In genomic region chr10:10914129-10914528, GRCh38 we compare ENCODE assay signal across 26 cellular contexts.
DNase-seq lines count a peak whose midpoint lies in the region; ATAC-seq and TF ChIP-seq lines count a peak whose summit lies in the region.
"Had no signal": no experiment of that assay in that cellular context is flagged by ENCODE, and none has a peak within 500 bp of the region (broad histone marks: within the 10 kb centered on the region; RNA-seq: fewer than 3 reads in every experiment).

No MANE protein-coding gene starts in this region.

- ATAC-seq in gastrocnemius medialis (peak; percentile 83 to 89), HG02642 (IDR thresholded peaks at IDR 0.05; ENCODE audit: poor library complexity, unreplicated experiment) (no peak)
- ATAC-seq: HCT116; naive thymus-derived CD4-positive, alpha-beta T cell; stimulated activated naive CD8-positive, alpha-beta T cell treated with anti-CD3 and anti-CD28 coated beads, Interleukin-15, Interleukin-2, amounts not matched to agents 100 U/mL and 50 U/mL, for 24 hours; WTC11 had no signal

- DNase-seq in GM03348 (ENCODE audit: low spot score) (peak; percentile 24), choroid plexus epithelial cell (ENCODE audit: low read depth) (peak; percentile 44), left ventricle myocardium inferior (no peak), gastrocnemius medialis (peak; percentile 35 to 39), AML-193 (lab: John Stamatoyannopoulos, UW) (no peak), T-helper 9 cell (no peak)
- DNase-seq in activated T-helper 2 cell treated with anti-CD3 and anti-CD28 coated beads, Interferon-gamma antibody, Interleukin-2, Interleukin-4, amounts not matched to agents 10 μg/mL and 5 μg/mL and 100 μg/mL, durations not matched to agents 14 hours and 24 hours and 36 hours (ENCODE audit: low spot score), result no peak
- DNase-seq: aorta; CD4-positive, CD25-positive, alpha-beta regulatory T cell; EL; naive thymus-derived CD4-positive, alpha-beta T cell; NCI-H1092; NCI-H2029; NCI-H345; OCI-M1; retina; stimulated activated naive CD8-positive, alpha-beta T cell treated with anti-CD3 and anti-CD28 coated beads, Interleukin-15, Interleukin-2, amounts not matched to agents 100 U/mL and 50 U/mL, for 24 hours; T1000; tibial artery had no signal

- TF ChIP-seq CTCF in choroid plexus epithelial cell (conservative IDR thresholded peaks at IDR 0.05; ENCODE audit: low read depth, low read length), result no peak
- no peak for TF ChIP-seq CTCF in left ventricle myocardium inferior (IDR thresholded peaks at IDR 0.05; ENCODE audit: borderline replicate concordance)
- TF ChIP-seq CTCF in gastrocnemius medialis (IDR thresholded peaks at IDR 0.05 in 4 of 5, conservative IDR thresholded peaks at IDR 0.05 in 1 of 5), result no peak

- no peaks in the 10 kb centered on the region for H3K9me3 Mint-ChIP-seq in activated T-helper 2 cell treated with anti-CD3 and anti-CD28 coated beads, Interferon-gamma antibody, Interleukin-2, Interleukin-4, amounts not matched to agents 10 μg/mL and 5 μg/mL and 100 μg/mL, durations not matched to agents 14 hours and 24 hours and 36 hours
- H3K9me3 Mint-ChIP-seq: activated naive CD4-positive, alpha-beta T cell treated with anti-CD3 and anti-CD28 coated beads, Interleukin-2, amount 50 U/mL, for 24 hours; activated T-helper 1 cell treated with anti-CD3 and anti-CD28 coated beads, Interleukin-12 subunit alpha, Interleukin-12 subunit beta, Interleukin-2, Interleukin-4 antibody, amounts not matched to agents 30 ng/mL and 10 ng/mL and 1 ng/mL, durations not matched to agents 14 hours and 24 hours and 36 hours; naive thymus-derived CD4-positive, alpha-beta T cell; WTC11 had no signal

- in situ Hi-C loops in gastrocnemius medialis (cut with MboI; ENCODE audit: low sequenced_read_pairs in 4 of 4), result no loop called here

- no peak overlapping the region for H3K27ac Mint-ChIP-seq in activated T-helper 2 cell treated with anti-CD3 and anti-CD28 coated beads, Interferon-gamma antibody, Interleukin-2, Interleukin-4, amounts not matched to agents 10 μg/mL and 5 μg/mL and 100 μg/mL, durations not matched to agents 14 hours and 24 hours and 36 hours
- H3K27ac Mint-ChIP-seq: activated naive CD4-positive, alpha-beta T cell treated with anti-CD3 and anti-CD28 coated beads, Interleukin-2, amount 50 U/mL, for 24 hours; activated T-helper 1 cell treated with anti-CD3 and anti-CD28 coated beads, Interleukin-12 subunit alpha, Interleukin-12 subunit beta, Interleukin-2, Interleukin-4 antibody, amounts not matched to agents 30 ng/mL and 10 ng/mL and 1 ng/mL, durations not matched to agents 14 hours and 24 hours and 36 hours; CD4-positive, CD25-positive, alpha-beta regulatory T cell; naive thymus-derived CD4-positive, alpha-beta T cell; WTC11 had no signal

- no peak overlapping the region for H3K4me3 Mint-ChIP-seq in activated T-helper 2 cell treated with anti-CD3 and anti-CD28 coated beads, Interferon-gamma antibody, Interleukin-2, Interleukin-4, amounts not matched to agents 10 μg/mL and 5 μg/mL and 100 μg/mL, durations not matched to agents 14 hours and 24 hours and 36 hours (ENCODE audit: low read depth)
- H3K4me3 Mint-ChIP-seq: activated naive CD4-positive, alpha-beta T cell treated with anti-CD3 and anti-CD28 coated beads, Interleukin-2, amount 50 U/mL, for 24 hours; activated T-helper 1 cell treated with anti-CD3 and anti-CD28 coated beads, Interleukin-12 subunit alpha, Interleukin-12 subunit beta, Interleukin-2, Interleukin-4 antibody, amounts not matched to agents 30 ng/mL and 10 ng/mL and 1 ng/mL, durations not matched to agents 14 hours and 24 hours and 36 hours; CD4-positive, CD25-positive, alpha-beta regulatory T cell; naive thymus-derived CD4-positive, alpha-beta T cell; WTC11 had no signal

- H3K27ac ChIP-seq in left ventricle myocardium inferior (replicated peaks), result peak overlapping the region; percentile 88
- peak overlapping the region; percentile 28 to 72 (median 43) for H3K27ac ChIP-seq in gastrocnemius medialis
- H3K27ac ChIP-seq: epithelial cell of prostate, HL-60, tibial artery had no signal

- no peaks in the 10 kb centered on the region for H3K27me3 ChIP-seq in left ventricle myocardium inferior (ENCODE audit: low read depth)
- no peaks in the 10 kb centered on the region for H3K27me3 ChIP-seq in gastrocnemius medialis
- H3K27me3 ChIP-seq: tibial artery had no signal

- H3K4me3 ChIP-seq in choroid plexus epithelial cell (ENCODE audit: low read depth, low read length) (no peak overlapping the region), left ventricle myocardium inferior (no peak overlapping the region), gastrocnemius medialis (no peak overlapping the region)

- H3K36me3 Mint-ChIP-seq in activated T-helper 2 cell treated with anti-CD3 and anti-CD28 coated beads, Interferon-gamma antibody, Interleukin-2, Interleukin-4, amounts not matched to agents 10 μg/mL and 5 μg/mL and 100 μg/mL, durations not matched to agents 14 hours and 24 hours and 36 hours (ENCODE audit: low read depth), result no peaks in the 10 kb centered on the region
- H3K36me3 Mint-ChIP-seq: activated naive CD4-positive, alpha-beta T cell treated with anti-CD3 and anti-CD28 coated beads, Interleukin-2, amount 50 U/mL, for 24 hours; CD4-positive, CD25-positive, alpha-beta regulatory T cell; naive thymus-derived CD4-positive, alpha-beta T cell; WTC11 had no signal

- intact Hi-C loops in left ventricle myocardium inferior (cut with micrococcal nuclease), result no loop called here
- intact Hi-C loops in gastrocnemius medialis (cut with DNase I; ENCODE audit: low total_unique reads), result loop anchor here (2.0 to 5.0 kb wide), 2 partner anchors 99 to 123 kb away; no protein-coding TSS in a partner anchor
- intact Hi-C loops in activated T-helper 2 cell treated with anti-CD3 and anti-CD28 coated beads, Interferon-gamma antibody, Interleukin-2, Interleukin-4, amounts not matched to agents 10 μg/mL and 5 μg/mL and 100 μg/mL, durations not matched to agents 14 hours and 24 hours and 36 hours (cut with micrococcal nuclease), result no loop called here

- H3K4me1 Mint-ChIP-seq in activated T-helper 2 cell treated with anti-CD3 and anti-CD28 coated beads, Interferon-gamma antibody, Interleukin-2, Interleukin-4, amounts not matched to agents 10 μg/mL and 5 μg/mL and 100 μg/mL, durations not matched to agents 14 hours and 24 hours and 36 hours (ENCODE audit: low read depth), result peaks cover 2% of the 10 kb centered on the region
- H3K4me1 Mint-ChIP-seq: CD4-positive, CD25-positive, alpha-beta regulatory T cell had no signal

- no peak for TF ChIP-seq POLR2A in gastrocnemius medialis (IDR thresholded peaks at IDR 0.05)

- no peaks in the 10 kb centered on the region for H3K9me3 ChIP-seq in left ventricle myocardium inferior (replicated peaks)
- no peaks in the 10 kb centered on the region for H3K9me3 ChIP-seq in gastrocnemius medialis
- H3K9me3 ChIP-seq: tibial artery had no signal

- H3K36me3 ChIP-seq in left ventricle myocardium inferior (no peaks in the 10 kb centered on the region), gastrocnemius medialis (no peaks in the 10 kb centered on the region)
- H3K36me3 ChIP-seq: tibial artery had no signal

- peaks cover 14% of the 10 kb centered on the region for H3K27me3 Mint-ChIP-seq in activated T-helper 2 cell treated with anti-CD3 and anti-CD28 coated beads, Interferon-gamma antibody, Interleukin-2, Interleukin-4, amounts not matched to agents 10 μg/mL and 5 μg/mL and 100 μg/mL, durations not matched to agents 14 hours and 24 hours and 36 hours (ENCODE audit: low read depth)

- H3K4me1 ChIP-seq in left ventricle myocardium inferior (peaks cover 56% of the 10 kb centered on the region), gastrocnemius medialis (peaks cover 17 to 36% of the 10 kb centered on the region in 2 donors)

Comparison
In these comparisons a context has a peak if more than half of its experiments do, and no peak if none do; other contexts are left out.
1. DNase-seq: peak in GM03348 (single experiment), choroid plexus epithelial cell (single experiment) and gastrocnemius medialis (2 of 2); none in left ventricle myocardium inferior (single experiment), AML-193 (0 of 2), T-helper 9 cell (single experiment) and activated T-helper 2 cell treated with anti-CD3 and anti-CD28 coated beads, Interferon-gamma antibody, Interleukin-2, Interleukin-4, amounts not matched to agents 10 μg/mL and 5 μg/mL and 100 μg/mL, durations not matched to agents 14 hours and 24 hours and 36 hours (single experiment).